ENCODE assay signal across 9 cellular contexts in the genomic region with DNA sequence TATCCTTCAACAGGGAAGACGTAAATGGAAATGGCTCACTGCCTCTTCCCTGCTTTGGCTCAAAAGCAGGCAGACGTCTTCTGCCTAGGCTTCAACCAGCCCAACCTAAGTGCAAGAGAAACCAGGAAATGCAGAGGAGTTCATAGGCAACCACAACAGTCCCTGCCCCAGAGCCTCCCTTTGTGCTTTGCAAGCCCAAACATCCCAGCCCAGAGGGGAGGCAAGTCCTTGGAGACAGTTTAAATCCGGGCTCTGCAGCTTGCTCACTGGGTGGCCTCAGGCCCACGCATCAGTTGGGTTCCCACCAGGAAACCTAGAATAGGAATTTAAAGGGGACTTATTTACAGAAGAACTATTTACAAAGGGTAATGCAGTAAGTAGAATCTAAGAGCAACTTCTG. TPM values are rescaled to one million over a fixed set of nuclear protein-coding genes. Genes with fewer than 3 reads are reported as not detected.
DNase-seq lines count a peak whose midpoint lies in the region; ATAC-seq and TF ChIP-seq lines count a peak whose summit lies in the region.
"Had no signal": no experiment of that assay in that cellular context is flagged by ENCODE, and none has a peak within 500 bp of the region (broad histone marks: within the 10 kb centered on the region; RNA-seq: fewer than 3 reads in every experiment).

No MANE protein-coding gene starts in this region.

- H3K27me3 Mint-ChIP-seq in activated CD4-positive, alpha-beta T cell treated with anti-CD3 and anti-CD28 coated beads, Interleukin-2, amount 10 ng/mL, durations not matched to agents 7 days and 5 days: no peaks in the 10 kb centered on the region
- peaks cover 41% of the 10 kb centered on the region for H3K27me3 Mint-ChIP-seq in brain

- no peaks in the 10 kb centered on the region for H4K20me1 ChIP-seq in GM23248 (ENCODE audit: insufficient read depth)

- POLR2A ChIA-PET in activated CD4-positive, alpha-beta T cell treated with anti-CD3 and anti-CD28 coated beads, Interleukin-2, amount 10 ng/mL, durations not matched to agents 7 days and 5 days (lab: Charles Lee): no interaction called here

- WGBS in GM23248 (ENCODE audit: low coverage in 1 of 2, low lambda C conversion rate in 2 of 2, missing lambda C conversion rate in 2 of 2), 2 experiments: 31 to 33% methylated on average over 4 of the region's 4 CpGs

- ATAC-seq in stimulated activated effector memory CD8-positive, alpha-beta T cell treated with anti-CD3 and anti-CD28 coated beads, Interleukin-12 subunit alpha, Interleukin-12 subunit beta, amount 100 ng/mL, for 72 hours: peak; percentile 66

- DNase-seq in activated CD4-positive, alpha-beta T cell treated with anti-CD3 and anti-CD28 coated beads, Interleukin-2, amount 10 ng/mL, durations not matched to agents 7 days and 5 days: peak; percentile 69
- DNase-seq in activated CD4-positive, alpha-beta T cell treated with anti-CD3 and anti-CD28 coated beads, Interleukin-2, amount 50 U/mL, for 1 hour: no peak
- DNase-seq in RPMI8226 (peak; percentile 41), anterior cingulate cortex (lab: John Stamatoyannopoulos, UW) (no peak), GM23248 (no peak), T1000 (lab: John Stamatoyannopoulos, UW) (no peak)
- no peak for DNase-seq in stimulated activated effector memory CD8-positive, alpha-beta T cell treated with anti-CD3 and anti-CD28 coated beads, Interleukin-12 subunit alpha, Interleukin-12 subunit beta, amount 100 ng/mL, for 72 hours (ENCODE audit: low spot score in 2 of 2)
- DNase-seq: retina had no signal

- H3K4me3 ChIP-seq in GM23248: no peak overlapping the region

- no peak for TF ChIP-seq CTCF in brain (conservative IDR thresholded peaks at IDR 0.05)

- H3K9me3 Mint-ChIP-seq in activated CD4-positive, alpha-beta T cell treated with anti-CD3 and anti-CD28 coated beads, Interleukin-2, amount 10 ng/mL, durations not matched to agents 7 days and 5 days: no peaks in the 10 kb centered on the region
- peaks cover 0 to 3% (median 0%) of the 10 kb centered on the region in 5 experiments for H3K9me3 Mint-ChIP-seq in brain
- H3K9me3 Mint-ChIP-seq in stimulated activated effector memory CD8-positive, alpha-beta T cell treated with anti-CD3 and anti-CD28 coated beads, Interleukin-12 subunit alpha, Interleukin-12 subunit beta, amount 100 ng/mL, for 72 hours: no peaks in the 10 kb centered on the region

- CTCF ChIA-PET in activated CD4-positive, alpha-beta T cell treated with anti-CD3 and anti-CD28 coated beads, Interleukin-2, amount 10 ng/mL, durations not matched to agents 7 days and 5 days (lab: Charles Lee): interaction anchor here (0.9 to 2.1 kb wide), 2 partner anchors 10 to 16 kb away, joined by 5 to 7 read pairs; no protein-coding TSS in a partner anchor

- H3K4me1 Mint-ChIP-seq in activated CD4-positive, alpha-beta T cell treated with anti-CD3 and anti-CD28 coated beads, Interleukin-2, amount 10 ng/mL, durations not matched to agents 7 days and 5 days: peaks cover 88% of the 10 kb centered on the region
- H3K4me1 Mint-ChIP-seq in brain: peaks cover 54% of the 10 kb centered on the region
- H3K4me1 Mint-ChIP-seq in stimulated activated effector memory CD8-positive, alpha-beta T cell treated with anti-CD3 and anti-CD28 coated beads, Interleukin-12 subunit alpha, Interleukin-12 subunit beta, amount 100 ng/mL, for 72 hours: peaks cover 46% of the 10 kb centered on the region

- peak overlapping the region; percentile 67 for H3K4me3 Mint-ChIP-seq in activated CD4-positive, alpha-beta T cell treated with anti-CD3 and anti-CD28 coated beads, Interleukin-2, amount 10 ng/mL, durations not matched to agents 7 days and 5 days
- H3K4me3 Mint-ChIP-seq in brain: no peak overlapping the region
- H3K4me3 Mint-ChIP-seq in stimulated activated effector memory CD8-positive, alpha-beta T cell treated with anti-CD3 and anti-CD28 coated beads, Interleukin-12 subunit alpha, Interleukin-12 subunit beta, amount 100 ng/mL, for 72 hours: peak overlapping the region; percentile 18

- peaks cover 51% of the 10 kb centered on the region for H3K27me3 ChIP-seq in GM23248 (replicated peaks; ENCODE audit: insufficient read depth)

- H3K4me2 ChIP-seq in GM23248 (ENCODE audit: unreplicated experiment): no peak overlapping the region

- no peaks in the 10 kb centered on the region for H3K9me2 ChIP-seq in GM23248 (ENCODE audit: insufficient read depth)

- no peaks in the 10 kb centered on the region for H3K4me1 ChIP-seq in GM23248 (ENCODE audit: insufficient read depth)

- no peak overlapping the region for H3K27ac ChIP-seq in GM23248

- no peaks in the 10 kb centered on the region for H3K9me3 ChIP-seq in GM23248 (ENCODE audit: low read depth)

- no peaks in the 10 kb centered on the region for H3F3A ChIP-seq in GM23248 (ENCODE audit: insufficient read depth)

- peak overlapping the region; percentile 90 for H3K27ac Mint-ChIP-seq in activated CD4-positive, alpha-beta T cell treated with anti-CD3 and anti-CD28 coated beads, Interleukin-2, amount 10 ng/mL, durations not matched to agents 7 days and 5 days
- H3K27ac Mint-ChIP-seq in brain: peak overlapping the region; percentile 70 to 97 (median 92)
- H3K27ac Mint-ChIP-seq in stimulated activated effector memory CD8-positive, alpha-beta T cell treated with anti-CD3 and anti-CD28 coated beads, Interleukin-12 subunit alpha, Interleukin-12 subunit beta, amount 100 ng/mL, for 72 hours: peak overlapping the region; percentile 79

- in situ Hi-C loops in GM23248 (cut with MboI): no loop called here

- no peaks in the 10 kb centered on the region for H3K36me3 ChIP-seq in GM23248 (ENCODE audit: low read depth)

- H3K9ac ChIP-seq in GM23248: no peak overlapping the region

- H3K36me3 Mint-ChIP-seq in activated CD4-positive, alpha-beta T cell treated with anti-CD3 and anti-CD28 coated beads, Interleukin-2, amount 10 ng/mL, durations not matched to agents 7 days and 5 days (ENCODE audit: low read depth): peaks cover 72% of the 10 kb centered on the region
- H3K36me3 Mint-ChIP-seq in brain: no peaks in the 10 kb centered on the region
- H3K36me3 Mint-ChIP-seq in stimulated activated effector memory CD8-positive, alpha-beta T cell treated with anti-CD3 and anti-CD28 coated beads, Interleukin-12 subunit alpha, Interleukin-12 subunit beta, amount 100 ng/mL, for 72 hours: peaks cover 96% of the 10 kb centered on the region

- no peaks in the 10 kb centered on the region for H3K79me2 ChIP-seq in GM23248 (ENCODE audit: insufficient read depth)

- no peak overlapping the region for H2AFZ ChIP-seq in GM23248

RNA-seq across cellular contexts. Expression of gene CD6, which starts 33.4 kb away (rescaled TPM):
- 100 to 1,000 TPM; 368 to 402 TPM for total RNA-seq in activated CD4-positive, alpha-beta T cell treated with anti-CD3 and anti-CD28 coated beads, Interleukin-2, amount 10 ng/mL, durations not matched to agents 7 days and 5 days
- polyA plus RNA-seq in brain (ENCODE audit: insufficient read depth, low read depth, low replicate concordance): 0.63 TPM
- not detected in 2 replicates for total RNA-seq in GM23248 (2014; rRNA removed; shearing (Covaris generic))
- polyA plus RNA-seq in GM23248 (2016; fragmentation: Nextera tagmentation; extraction: Ambion mirVana): not detected in 2 replicates

RNA-seq across cellular contexts. Expression of gene SLC15A3, which starts 52.9 kb away (rescaled TPM):
- 1 to 10 TPM; 4.0 to 4.2 TPM for total RNA-seq in activated CD4-positive, alpha-beta T cell treated with anti-CD3 and anti-CD28 coated beads, Interleukin-2, amount 10 ng/mL, durations not matched to agents 7 days and 5 days
- polyA plus RNA-seq in brain (ENCODE audit: insufficient read depth, low read depth, low replicate concordance) (11.9 TPM), GM23248 (2016; fragmentation: Nextera tagmentation; extraction: Ambion mirVana) (1.1 and 1.5 TPM in 2 replicates)
- 0.51 and 2.2 TPM in 2 replicates for total RNA-seq in GM23248 (2014; rRNA removed; shearing (Covaris generic))

Comparison
In these comparisons a context has a peak if more than half of its experiments do, and no peak if none do; other contexts are left out.
1. DNase-seq: peak in activated CD4-positive, alpha-beta T cell treated with anti-CD3 and anti-CD28 coated beads, Interleukin-2, amount 10 ng/mL, durations not matched to agents 7 days and 5 days (single experiment) and RPMI8226 (single experiment); none in activated CD4-positive, alpha-beta T cell treated with anti-CD3 and anti-CD28 coated beads, Interleukin-2, amount 50 U/mL, for 1 hour (single experiment), stimulated activated effector memory CD8-positive, alpha-beta T cell treated with anti-CD3 and anti-CD28 coated beads, Interleukin-12 subunit alpha, Interleukin-12 subunit beta, amount 100 ng/mL, for 72 hours (0 of 2), anterior cingulate cortex (0 of 58), GM23248 (single experiment) and T1000 (single experiment).
2. H3K4me3 Mint-ChIP-seq: peak in activated CD4-positive, alpha-beta T cell treated with anti-CD3 and anti-CD28 coated beads, Interleukin-2, amount 10 ng/mL, durations not matched to agents 7 days and 5 days (single experiment) and stimulated activated effector memory CD8-positive, alpha-beta T cell treated with anti-CD3 and anti-CD28 coated beads, Interleukin-12 subunit alpha, Interleukin-12 subunit beta, amount 100 ng/mL, for 72 hours (single experiment); none in brain (0 of 5).
3. RNA of gene CD6, which starts 33.4 kb away (total RNA-seq): 368 to 402 TPM in activated CD4-positive, alpha-beta T cell treated with anti-CD3 and anti-CD28 coated beads, Interleukin-2, amount 10 ng/mL, durations not matched to agents 7 days and 5 days; not detected in GM23248; every median in the first group is over 100 times any median in the second.
4. Peak in every context shown above with its lines, with median percentiles within 50 percentile points of each other: H3K27ac Mint-ChIP-seq.